In the genomic region with DNA sequence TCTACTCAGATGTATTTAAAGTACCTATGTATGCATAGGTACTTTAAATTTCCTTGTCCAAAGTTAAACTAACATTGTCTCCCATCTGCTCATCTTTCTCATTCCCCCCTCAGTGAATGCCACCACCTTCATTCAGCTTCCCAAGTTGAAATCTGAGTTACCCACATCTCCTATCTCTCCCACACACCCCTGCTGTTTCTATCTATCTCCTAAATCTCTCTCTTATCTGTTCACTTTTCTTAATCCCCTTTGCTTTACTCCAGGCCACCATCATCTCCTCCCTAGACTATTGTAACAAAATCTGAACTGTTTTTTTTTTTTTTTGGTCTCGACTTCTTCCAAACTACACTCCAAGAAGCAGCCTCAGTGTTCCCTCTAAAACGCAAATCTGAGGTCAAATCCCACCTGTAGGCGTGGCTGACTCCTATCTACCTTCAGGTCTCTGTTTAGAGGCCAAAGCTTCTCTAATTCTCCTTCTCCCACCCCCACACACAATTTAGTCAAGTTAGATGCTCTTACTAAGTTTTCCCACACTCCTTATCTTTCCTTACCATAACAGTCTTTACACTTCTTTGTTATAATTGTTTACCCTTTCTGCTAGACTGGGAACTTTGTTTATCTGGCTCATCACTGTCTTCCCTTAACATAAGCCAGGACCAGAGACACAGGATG, we compare ENCODE assay signal across 1 cellular context.
TF ChIP-seq lines count a peak whose summit lies in the region.

No MANE protein-coding gene starts in this region.

TF ChIP-seq in HEK293, 187 proteins besides CTCF, POLR2A, EP300 and RAD21 (continued from another document):
- TF ChIP-seq, protein P1, sequence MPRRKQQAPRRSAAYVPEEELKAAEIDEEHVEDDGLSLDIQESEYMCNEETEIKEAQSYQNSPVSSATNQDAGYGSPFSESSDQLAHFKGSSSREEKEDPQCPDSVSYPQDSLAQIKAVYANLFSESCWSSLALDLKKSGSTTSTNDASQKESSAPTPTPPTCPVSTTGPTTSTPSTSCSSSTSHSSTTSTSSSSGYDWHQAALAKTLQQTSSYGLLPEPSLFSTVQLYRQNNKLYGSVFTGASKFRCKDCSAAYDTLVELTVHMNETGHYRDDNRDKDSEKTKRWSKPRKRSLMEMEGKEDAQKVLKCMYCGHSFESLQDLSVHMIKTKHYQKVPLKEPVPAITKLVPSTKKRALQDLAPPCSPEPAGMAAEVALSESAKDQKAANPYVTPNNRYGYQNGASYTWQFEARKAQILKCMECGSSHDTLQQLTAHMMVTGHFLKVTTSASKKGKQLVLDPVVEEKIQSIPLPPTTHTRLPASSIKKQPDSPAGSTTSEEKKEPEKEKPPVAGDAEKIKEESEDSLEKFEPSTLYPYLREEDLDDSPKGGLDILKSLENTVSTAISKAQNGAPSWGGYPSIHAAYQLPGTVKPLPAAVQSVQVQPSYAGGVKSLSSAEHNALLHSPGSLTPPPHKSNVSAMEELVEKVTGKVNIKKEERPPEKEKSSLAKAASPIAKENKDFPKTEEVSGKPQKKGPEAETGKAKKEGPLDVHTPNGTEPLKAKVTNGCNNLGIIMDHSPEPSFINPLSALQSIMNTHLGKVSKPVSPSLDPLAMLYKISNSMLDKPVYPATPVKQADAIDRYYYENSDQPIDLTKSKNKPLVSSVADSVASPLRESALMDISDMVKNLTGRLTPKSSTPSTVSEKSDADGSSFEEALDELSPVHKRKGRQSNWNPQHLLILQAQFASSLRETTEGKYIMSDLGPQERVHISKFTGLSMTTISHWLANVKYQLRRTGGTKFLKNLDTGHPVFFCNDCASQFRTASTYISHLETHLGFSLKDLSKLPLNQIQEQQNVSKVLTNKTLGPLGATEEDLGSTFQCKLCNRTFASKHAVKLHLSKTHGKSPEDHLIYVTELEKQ (tag by site-specific recombination; IDR thresholded peaks at IDR 0.05; ENCODE audit: borderline replicate concordance), result peak; percentile 41; the same call in 1 of the 2 replicates
- TF ChIP-seq SP7 (tag by site-specific recombination; IDR thresholded peaks at IDR 0.05) (peak; percentile 50; the same call in 1 of the 2 replicates), ZNF211 (tag by site-specific recombination; IDR thresholded peaks at IDR 0.05; ENCODE audit: low read depth) (peak; percentile 65; the same call in 1 of the 2 replicates), ZEB2 (tag by site-specific recombination; IDR thresholded peaks at IDR 0.05) (peak; percentile 48; the same call in 1 of the 2 replicates), ZNF175 (tag by site-specific recombination; IDR thresholded peaks at IDR 0.05) (no peak), ZNF514 (tag by site-specific recombination; IDR thresholded peaks at IDR 0.05) (no peak), ZNF843 (tag by site-specific recombination; IDR thresholded peaks at IDR 0.05) (peak; percentile 22; the same call in 1 of the 2 replicates), WT1 (tag by site-specific recombination; IDR thresholded peaks at IDR 0.05) (peak; percentile 59), GLI2 (tag by site-specific recombination; IDR thresholded peaks at IDR 0.05; ENCODE audit: borderline replicate concordance, low read depth) (no peak), ZNF16 (tag by site-specific recombination; IDR thresholded peaks at IDR 0.05; ENCODE audit: low read depth) (no peak), FEZF1 (tag by site-specific recombination; IDR thresholded peaks at IDR 0.05) (peak; percentile 45), ZFP41 (tag by site-specific recombination; IDR thresholded peaks at IDR 0.05; ENCODE audit: borderline replicate concordance) (no peak), ZNF596 (tag by site-specific recombination; IDR thresholded peaks at IDR 0.05) (peak; percentile 51; the same call in 1 of the 2 replicates), BCL11A (tag by site-specific recombination; IDR thresholded peaks at IDR 0.05; ENCODE audit: low read depth) (no peak), ZNF366 (tag by site-specific recombination; conservative IDR thresholded peaks at IDR 0.05) (0 out of 2 replicates have a peak, but pooled peaks have one; percentile 16)
- TF ChIP-seq, protein P2, sequence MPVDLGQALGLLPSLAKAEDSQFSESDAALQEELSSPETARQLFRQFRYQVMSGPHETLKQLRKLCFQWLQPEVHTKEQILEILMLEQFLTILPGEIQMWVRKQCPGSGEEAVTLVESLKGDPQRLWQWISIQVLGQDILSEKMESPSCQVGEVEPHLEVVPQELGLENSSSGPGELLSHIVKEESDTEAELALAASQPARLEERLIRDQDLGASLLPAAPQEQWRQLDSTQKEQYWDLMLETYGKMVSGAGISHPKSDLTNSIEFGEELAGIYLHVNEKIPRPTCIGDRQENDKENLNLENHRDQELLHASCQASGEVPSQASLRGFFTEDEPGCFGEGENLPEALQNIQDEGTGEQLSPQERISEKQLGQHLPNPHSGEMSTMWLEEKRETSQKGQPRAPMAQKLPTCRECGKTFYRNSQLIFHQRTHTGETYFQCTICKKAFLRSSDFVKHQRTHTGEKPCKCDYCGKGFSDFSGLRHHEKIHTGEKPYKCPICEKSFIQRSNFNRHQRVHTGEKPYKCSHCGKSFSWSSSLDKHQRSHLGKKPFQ (tag by site-specific recombination; IDR thresholded peaks at IDR 0.05), result 0 out of 2 replicates have a peak, but pooled peaks have one; percentile 12
- TF ChIP-seq, protein P3, sequence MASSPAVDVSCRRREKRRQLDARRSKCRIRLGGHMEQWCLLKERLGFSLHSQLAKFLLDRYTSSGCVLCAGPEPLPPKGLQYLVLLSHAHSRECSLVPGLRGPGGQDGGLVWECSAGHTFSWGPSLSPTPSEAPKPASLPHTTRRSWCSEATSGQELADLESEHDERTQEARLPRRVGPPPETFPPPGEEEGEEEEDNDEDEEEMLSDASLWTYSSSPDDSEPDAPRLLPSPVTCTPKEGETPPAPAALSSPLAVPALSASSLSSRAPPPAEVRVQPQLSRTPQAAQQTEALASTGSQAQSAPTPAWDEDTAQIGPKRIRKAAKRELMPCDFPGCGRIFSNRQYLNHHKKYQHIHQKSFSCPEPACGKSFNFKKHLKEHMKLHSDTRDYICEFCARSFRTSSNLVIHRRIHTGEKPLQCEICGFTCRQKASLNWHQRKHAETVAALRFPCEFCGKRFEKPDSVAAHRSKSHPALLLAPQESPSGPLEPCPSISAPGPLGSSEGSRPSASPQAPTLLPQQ (tag by site-specific recombination; IDR thresholded peaks at IDR 0.05), result 0 out of 2 replicates have a peak, but pooled peaks have one; percentile 21
TF ChIP-seq in HEK293: peak in this region for 19.
